Comparison of ENCODE assay signal across 15 cellular contexts in genomic region chr5:178273041-178273440, GRCh38. TPM values are rescaled to one million over a fixed set of nuclear protein-coding genes. Genes with fewer than 3 reads are reported as not detected.
DNase-seq lines count a peak whose midpoint lies in the region; ATAC-seq and TF ChIP-seq lines count a peak whose summit lies in the region.
"Had no signal": no experiment of that assay in that cellular context is flagged by ENCODE, and none has a peak within 500 bp of the region (broad histone marks: within the 10 kb centered on the region; RNA-seq: fewer than 3 reads in every experiment).

No MANE protein-coding gene starts in this region.

- H3K4me1 Mint-ChIP-seq in nephron progenitor cell (peaks cover 19% of the 10 kb centered on the region), Calu3 (ENCODE audit: low read depth, unreplicated experiment) (no peaks in the 10 kb centered on the region)

- no peak for ATAC-seq in RWPE2 (ENCODE audit: low read depth)
- ATAC-seq: CD8-positive, alpha-beta T cell had no signal

- H3K4me1 ChIP-seq in BLaER1 (peaks cover 36% of the 10 kb centered on the region), RWPE2 (ENCODE audit: insufficient read depth, poor library complexity, severe bottlenecking) (no peaks in the 10 kb centered on the region), thyroid gland (peaks cover 21 to 43% of the 10 kb centered on the region in 2 donors)

- H3K9me3 Mint-ChIP-seq in nephron progenitor cell: peaks cover 12% of the 10 kb centered on the region
- peaks cover 3% of the 10 kb centered on the region for H3K9me3 Mint-ChIP-seq in Calu3 (ENCODE audit: low read depth, unreplicated experiment)
- H3K9me3 Mint-ChIP-seq: CD8-positive, alpha-beta T cell had no signal

- 89 to 93% methylated on average over 7 to 10 of the region's 15 CpGs for WGBS in thyroid gland, 2 donors

- H4K20me1 ChIP-seq in BLaER1: no peaks in the 10 kb centered on the region
- H4K20me1 ChIP-seq: BLaER1 treated with 17β-estradiol and CSF1 and Interleukin-3, amounts not matched to agents 10 nM and 100 nM had no signal

- peaks cover 6% of the 10 kb centered on the region for H3K27me3 Mint-ChIP-seq in nephron progenitor cell (ENCODE audit: low read depth, poor library complexity)
- H3K27me3 Mint-ChIP-seq in Calu3 (ENCODE audit: unreplicated experiment): peaks cover 92% of the 10 kb centered on the region

- CTCF ChIA-PET in Calu3 (lab: Charles Lee): no interaction called here

- TF ChIP-seq CTCF in RWPE2 (IDR thresholded peaks at IDR 0.05; ENCODE audit: poor library complexity, severe bottlenecking) (no peak), nephron progenitor cell (IDR thresholded peaks at IDR 0.05) (no peak), thyroid gland (IDR thresholded peaks at IDR 0.05) (no peak), Calu3 (IDR thresholded peaks at IDR 0.05; ENCODE audit: unreplicated experiment) (no peak)

- intact Hi-C loops in thyroid gland (cut with DNase I) (no loop called here), Calu3 (cut with micrococcal nuclease; ENCODE audit: unreplicated experiment) (no loop called here)

- peaks cover 6% of the 10 kb centered on the region for H3K36me3 Mint-ChIP-seq in nephron progenitor cell (ENCODE audit: low read depth)
- no peaks in the 10 kb centered on the region for H3K36me3 Mint-ChIP-seq in Calu3 (ENCODE audit: insufficient read depth, unreplicated experiment)
- H3K36me3 Mint-ChIP-seq: CD8-positive, alpha-beta T cell had no signal

- H3K27ac Mint-ChIP-seq in nephron progenitor cell (peak overlapping the region; percentile 36), Calu3 (ENCODE audit: unreplicated experiment) (no peak overlapping the region)
- H3K27ac Mint-ChIP-seq: CD8-positive, alpha-beta T cell had no signal

- no peak overlapping the region for H3K4me3 Mint-ChIP-seq in nephron progenitor cell
- no peak overlapping the region for H3K4me3 Mint-ChIP-seq in Calu3 (ENCODE audit: low read depth, unreplicated experiment)
- H3K4me3 Mint-ChIP-seq: CD8-positive, alpha-beta T cell had no signal

- H3K4me3 ChIP-seq in BLaER1 (no peak overlapping the region), RWPE2 (ENCODE audit: severe bottlenecking) (no peak overlapping the region), thyroid gland (replicated peaks in 1 of 3) (no peak overlapping the region)
- H3K4me3 ChIP-seq: BLaER1 treated with 17β-estradiol and CSF1 and Interleukin-3, amounts not matched to agents 10 nM and 100 nM; GM23248 had no signal

- H3K27ac ChIP-seq in BLaER1 (no peak overlapping the region), RWPE2 (ENCODE audit: poor library complexity, severe bottlenecking) (no peak overlapping the region), thyroid gland (peak overlapping the region; percentile 54 to 78 (median 73))
- H3K27ac ChIP-seq: BLaER1 treated with 17β-estradiol and CSF1 and Interleukin-3, amounts not matched to agents 10 nM and 100 nM; GM23248 had no signal

- TF ChIP-seq POLR2A in thyroid gland (IDR thresholded peaks at IDR 0.05): no peak

- no peak overlapping the region for H3K4me2 ChIP-seq in BLaER1

- BruUV-seq in Calu3 (replicated peaks; lab: Mats Ljungman, UMichigan): no TSS peak

- H3K27me3 ChIP-seq in BLaER1 (no peaks in the 10 kb centered on the region), RWPE2 (ENCODE audit: insufficient read depth, poor library complexity, severe bottlenecking) (no peaks in the 10 kb centered on the region), thyroid gland (no peaks in the 10 kb centered on the region)
- H3K27me3 ChIP-seq: BLaER1 treated with 17β-estradiol and CSF1 and Interleukin-3, amounts not matched to agents 10 nM and 100 nM had no signal

- 0 out of 2 replicates have a peak overlapping the region, but pooled peaks have one; percentile 15 for H3K9ac ChIP-seq in BLaER1
- H3K9ac ChIP-seq: BLaER1 treated with 17β-estradiol and CSF1 and Interleukin-3, amounts not matched to agents 10 nM and 100 nM; GM23248 had no signal

- H3K36me3 ChIP-seq in BLaER1: no peaks in the 10 kb centered on the region
- H3K36me3 ChIP-seq in RWPE2 (ENCODE audit: low read depth): no peaks in the 10 kb centered on the region
- H3K36me3 ChIP-seq in thyroid gland: no peaks in the 10 kb centered on the region
- H3K36me3 ChIP-seq: BLaER1 treated with 17β-estradiol and CSF1 and Interleukin-3, amounts not matched to agents 10 nM and 100 nM had no signal

- H3K9me3 ChIP-seq in BLaER1 (peaks cover 5% of the 10 kb centered on the region; the same call in 1 of the 2 replicates), RWPE2 (ENCODE audit: severe bottlenecking) (no peaks in the 10 kb centered on the region), thyroid gland (no peaks in the 10 kb centered on the region)

- DNase-seq in RWPE2 (ENCODE audit: low spot score) (peak; percentile 53), nephron progenitor cell (no peak), thyroid gland (no peak), iPS-NIHi11 (ENCODE audit: low spot score) (no peak), SKM-1 treated with dmso at 0.1 percent for 144 hours (lab: John Stamatoyannopoulos, UW; ENCODE audit: unreplicated experiment) (no peak), Calu3 (no peak)
- DNase-seq: 8988T; CD8-positive, alpha-beta T cell; DMS 273 treated with DMSO at 0.1 percent for 48 hours; DMS53; GDM1; GM23248; HCEC 1CT had no signal

RNA-seq across cellular contexts. Expression of gene PHYKPL, which starts 40.4 kb away (rescaled TPM):
- 10 to 100 TPM; 61.7 to 90.9 (median 76.0) TPM for total RNA-seq in thyroid gland
- total RNA-seq in Calu3 (2022): 87.5 and 96.7 TPM in 2 replicates

Comparison
In these comparisons a context has a peak if more than half of its experiments do, and no peak if none do; other contexts are left out.
1. H3K27ac ChIP-seq: peak in thyroid gland (3 of 3); none in BLaER1 (single experiment) and RWPE2 (single experiment).